Comparison of ENCODE assay signal across 25 cellular contexts in the genomic region with DNA sequence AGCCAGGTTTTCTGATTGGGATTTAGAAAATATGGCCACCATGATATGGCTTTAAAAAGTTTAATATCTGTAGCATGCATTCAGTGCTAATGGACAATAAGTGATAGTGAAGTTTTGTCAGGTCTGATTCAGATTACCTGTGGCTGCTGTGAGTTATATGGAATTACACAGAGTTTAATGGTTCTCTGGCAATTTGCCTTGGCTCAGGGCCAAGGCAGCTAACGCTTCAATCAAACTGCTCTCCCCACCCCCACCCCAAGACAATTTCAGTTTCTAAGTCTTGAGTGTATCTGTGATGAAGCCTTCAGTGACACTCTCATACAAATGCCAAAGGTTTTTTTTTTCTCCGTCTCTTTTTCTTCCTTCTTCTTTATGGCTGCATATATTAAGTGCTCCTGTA.
A peak's percentile ranks its signal among the peaks of the same experiment; 100 is the strongest.
DNase-seq lines count a peak whose midpoint lies in the region; ATAC-seq, FAIRE-seq and TF ChIP-seq lines count a peak whose summit lies in the region.
"Had no signal": no experiment of that assay in that cellular context is flagged by ENCODE, and none has a peak within 500 bp of the region (broad histone marks: within the 10 kb centered on the region; RNA-seq: fewer than 3 reads in every experiment).

No MANE protein-coding gene starts in this region.

- no TSS peak for BruUV-seq in endothelial cell of umbilical vein (replicated peaks; lab: Mats Ljungman, UMichigan)

- POLR2A ChIA-PET in endothelial cell of umbilical vein (lab: Charles Lee) = no interaction called here

- H3K27me3 ChIP-seq in endothelial cell of umbilical vein (ENCODE audit: control insufficient read depth in 2 of 2, insufficient read depth in 2 of 2, low read length in 2 of 2) (no peaks in the 10 kb centered on the region), small intestine (ENCODE audit: control insufficient read depth in 2 of 2, insufficient read depth in 2 of 2, low read length in 2 of 2) (no peaks in the 10 kb centered on the region), suprapubic skin (no peaks in the 10 kb centered on the region), left lung (no peaks in the 10 kb centered on the region)
- H3K27me3 ChIP-seq: gastroesophageal sphincter, neutrophil, upper lobe of right lung had no signal

- H3K9me3 ChIP-seq in endothelial cell of umbilical vein (replicated peaks; ENCODE audit: control insufficient read depth, insufficient read depth, low read length) (no peaks in the 10 kb centered on the region), small intestine (ENCODE audit: control insufficient read depth, low read depth) (no peaks in the 10 kb centered on the region), suprapubic skin (no peaks in the 10 kb centered on the region), left lung (no peaks in the 10 kb centered on the region)
- H3K9me3 ChIP-seq: gastroesophageal sphincter, neutrophil, prostate gland, upper lobe of right lung had no signal

- H4K20me1 ChIP-seq in endothelial cell of umbilical vein (replicated peaks; ENCODE audit: control insufficient read depth, extremely low read depth, insufficient read depth, low read length) = no peaks in the 10 kb centered on the region

- 0 to 18% (median 17%) methylated on average over 2 of the region's 2 CpGs for WGBS in small intestine, 3 donors
- 24% methylated on average over 2 of the region's 2 CpGs for WGBS in suprapubic skin

- H3K4me1 ChIP-seq in endothelial cell of umbilical vein (ENCODE audit: control insufficient read depth, extremely low read depth, insufficient read depth, low read length) (peaks cover 16% of the 10 kb centered on the region), small intestine (ENCODE audit: control insufficient read depth in 2 of 2, insufficient read depth in 1 of 2, low read depth in 1 of 2, low read length in 1 of 2) (no peaks in the 10 kb centered on the region), suprapubic skin (peaks cover 2% of the 10 kb centered on the region), left lung (peaks cover 3 to 11% of the 10 kb centered on the region in 2 donors)
- H3K4me1 ChIP-seq: prostate gland had no signal

- no peaks in the 10 kb centered on the region for H3K36me3 ChIP-seq in endothelial cell of umbilical vein (ENCODE audit: control insufficient read depth in 2 of 2, extremely low read depth in 1 of 2, insufficient read depth in 2 of 2, low read length in 2 of 2)
- H3K36me3 ChIP-seq in small intestine (ENCODE audit: control insufficient read depth in 2 of 2, insufficient read depth in 2 of 2, low read length in 2 of 2) = no peaks in the 10 kb centered on the region
- H3K36me3 ChIP-seq in suprapubic skin = no peaks in the 10 kb centered on the region
- no peaks in the 10 kb centered on the region for H3K36me3 ChIP-seq in left lung
- H3K36me3 ChIP-seq: gastroesophageal sphincter, neutrophil, prostate gland, upper lobe of right lung had no signal

- no peak overlapping the region for H3K9ac ChIP-seq in endothelial cell of umbilical vein (replicated peaks; ENCODE audit: extremely low read depth, insufficient read depth, low read length)

- dilution Hi-C loops in endothelial cell of umbilical vein (cut with MboI; ENCODE audit: extremely low pct_ligation_motif_present, low sequenced_read_pairs) = no loop called here

- DNase-seq in NCI-H526 (lab: John Stamatoyannopoulos, UW) (peak; percentile 5 to 22), NCI-H526 treated with DMSO at 0.1 percent for 48 hours (lab: John Stamatoyannopoulos, UW) (no peak), NCI-H2227 treated with DMSO at 0.1 percent for 48 hours (lab: John Stamatoyannopoulos, UW) (peak; percentile 5), endothelial cell of umbilical vein (ENCODE audit: low read depth, low spot score) (peak; percentile 21), small intestine (peak; percentile 72), suprapubic skin (ENCODE audit: low spot score in 2 of 2) (no peak), NCI-H146 (lab: John Stamatoyannopoulos, UW) (no peak), left lung (no peak)
- DNase-seq: activated CD4-positive, alpha-beta T cell treated with anti-CD3 and anti-CD28 coated beads for 36 hours; activated gamma-delta T cell treated with Interleukin-2 at 50 U/mL for 16 hours; CD4-positive, alpha-beta T cell; endodermal cell; islet precursor cell; NCI-H1436 treated with DMSO at 0.1 percent for 48 hours; NCI-H2171 treated with DMSO at 0.1 percent for 48 hours; stimulated activated CD8-positive, alpha-beta memory T cell treated with anti-CD3 and anti-CD28 coated beads, Interleukin-4, amount 100 ng/mL, for 48 hours; upper lobe of right lung had no signal

- no peak overlapping the region for H3K27ac ChIP-seq in endothelial cell of umbilical vein (ENCODE audit: insufficient read depth, low read depth, low read length)
- H3K27ac ChIP-seq in small intestine (ENCODE audit: low read depth in 1 of 2, low read length in 1 of 2) = no peak overlapping the region
- no peak overlapping the region for H3K27ac ChIP-seq in suprapubic skin
- H3K27ac ChIP-seq in left lung = no peak overlapping the region
- H3K27ac ChIP-seq: 22Rv1, gastroesophageal sphincter, neutrophil, prostate gland, upper lobe of right lung had no signal

- H3K4me2 ChIP-seq in endothelial cell of umbilical vein (ENCODE audit: insufficient read depth, low read length) = no peak overlapping the region

- H3K9me1 ChIP-seq in endothelial cell of umbilical vein (replicated peaks; ENCODE audit: control insufficient read depth, extremely low read depth, insufficient read depth, low read length) = no peaks in the 10 kb centered on the region

- H3K79me2 ChIP-seq in endothelial cell of umbilical vein (ENCODE audit: control insufficient read depth, insufficient read depth, low read length) = no peaks in the 10 kb centered on the region

- TF ChIP-seq EP300 in suprapubic skin (IDR thresholded peaks at IDR 0.05) = no peak

- intact Hi-C loops in endothelial cell of umbilical vein (cut with micrococcal nuclease) (no loop called here), left lung (cut with DNase I) (no loop called here)

- no peak overlapping the region for H2AFZ ChIP-seq in endothelial cell of umbilical vein (ENCODE audit: low read depth, low read length)

- FAIRE-seq in endothelial cell of umbilical vein (lab: Jason Lieb, UNC) (peak; percentile 4), small intestine (lab: Jason Lieb, UNC) (no peak)
- FAIRE-seq: colon, GM19239 had no signal

- no peak for ATAC-seq in left lung
- ATAC-seq: activated CD4-positive, alpha-beta T cell treated with anti-CD3 and anti-CD28 coated beads for 36 hours; gastroesophageal sphincter; Panc1; upper lobe of right lung had no signal

- no peak overlapping the region for H3K4me3 ChIP-seq in endothelial cell of umbilical vein (replicated peaks in 1 of 3; ENCODE audit: insufficient read depth in 1 of 3, low read depth in 1 of 3, low read length in 3 of 3)
- H3K4me3 ChIP-seq in small intestine (ENCODE audit: low read depth in 1 of 2, low read length in 2 of 2) = no peak overlapping the region
- H3K4me3 ChIP-seq in suprapubic skin = no peak overlapping the region
- no peak overlapping the region for H3K4me3 ChIP-seq in left lung
- H3K4me3 ChIP-seq: gastroesophageal sphincter, lung, prostate gland, upper lobe of right lung had no signal

- TF ChIP-seq POLR2A in endothelial cell of umbilical vein (IDR thresholded peaks at IDR 0.05; ENCODE audit: low read depth, low read length) (no peak), suprapubic skin (IDR thresholded peaks at IDR 0.05) (no peak)

- no peak for TF ChIP-seq CTCF in endothelial cell of umbilical vein (IDR thresholded peaks at IDR 0.05; ENCODE audit: extremely low read depth in 1 of 2, insufficient read depth in 1 of 2, low read depth in 1 of 2, low read length in 2 of 2)
- TF ChIP-seq CTCF in suprapubic skin (IDR thresholded peaks at IDR 0.05) = no peak
- TF ChIP-seq CTCF in left lung (IDR thresholded peaks at IDR 0.05) = no peak

- CTCF ChIA-PET in endothelial cell of umbilical vein (lab: Charles Lee) = interaction anchor here (1.7 kb wide), 1 partner anchor 16 kb away, joined by 7 read pairs; no protein-coding TSS in a partner anchor

TF ChIP-seq in endothelial cell of umbilical vein, 7 proteins besides CTCF, POLR2A, EP300 and RAD21:
- no peak for TF ChIP-seq JUN (IDR thresholded peaks at IDR 0.05; ENCODE audit: borderline replicate concordance, insufficient read depth, insufficient read length, low read depth)
- TF ChIP-seq FOS (IDR thresholded peaks at IDR 0.05; ENCODE audit: borderline replicate concordance, insufficient read depth, low read length) = no peak
- TF ChIP-seq GATA2 (IDR thresholded peaks at IDR 0.05; ENCODE audit: insufficient read depth, insufficient read length, low read depth, low read length) = no peak
- TF ChIP-seq MYC (IDR thresholded peaks at IDR 0.05; ENCODE audit: low read depth, low read length) = no peak
- TF ChIP-seq, protein P1, sequence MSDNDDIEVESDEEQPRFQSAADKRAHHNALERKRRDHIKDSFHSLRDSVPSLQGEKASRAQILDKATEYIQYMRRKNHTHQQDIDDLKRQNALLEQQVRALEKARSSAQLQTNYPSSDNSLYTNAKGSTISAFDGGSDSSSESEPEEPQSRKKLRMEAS (IDR thresholded peaks at IDR 0.05; ENCODE audit: insufficient read depth, insufficient read length) = no peak
- TF ChIP-seq POLR2AphosphoS5 (IDR thresholded peaks at IDR 0.05; ENCODE audit: insufficient read depth, low read depth, low read length) = no peak
- TF ChIP-seq EZH2 (IDR thresholded peaks at IDR 0.05; ENCODE audit: borderline replicate concordance, low read depth, low read length, severe bottlenecking) = no peak
TF ChIP-seq in endothelial cell of umbilical vein: peak in this region for 0.

Comparison
In these comparisons a context has a peak if more than half of its experiments do, and no peak if none do; other contexts are left out.
1. DNase-seq: peak in NCI-H526 (2 of 2), NCI-H2227 treated with DMSO at 0.1 percent for 48 hours (single experiment), endothelial cell of umbilical vein (single experiment) and small intestine (single experiment); none in NCI-H526 treated with DMSO at 0.1 percent for 48 hours (single experiment), suprapubic skin (0 of 2), NCI-H146 (single experiment) and left lung (0 of 2).